Comparison of ENCODE assay signal across 19 cellular contexts in the genomic region with DNA sequence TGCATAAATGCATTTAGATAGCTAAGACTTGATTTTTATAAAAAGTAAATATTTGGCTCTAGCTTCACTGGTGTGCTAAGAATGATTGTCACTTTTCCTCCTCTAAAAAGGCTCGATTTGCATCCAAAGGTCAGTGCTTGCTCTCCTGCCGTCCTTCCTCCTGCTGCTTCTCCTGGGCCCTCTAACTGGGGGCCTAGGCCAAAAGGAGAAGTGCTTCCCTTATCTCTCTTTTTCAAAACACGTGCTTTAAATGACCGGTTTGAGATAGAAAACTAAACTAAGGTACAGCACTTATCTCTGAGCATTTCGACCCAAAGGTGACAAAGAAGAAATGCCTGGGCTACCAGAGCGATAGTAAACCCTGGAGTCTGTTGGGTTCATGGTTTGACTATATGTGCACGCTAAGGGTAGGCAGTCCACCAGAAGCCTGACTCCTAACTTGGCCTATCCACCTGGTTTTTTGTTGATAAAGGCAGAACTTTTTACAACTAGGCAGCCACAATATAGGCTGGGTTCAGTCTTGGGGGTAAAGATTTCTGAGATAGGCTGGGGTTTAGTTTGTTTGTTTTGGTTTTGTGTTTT. TPM values are rescaled to one million over a fixed set of nuclear protein-coding genes. Genes with fewer than 3 reads are reported as not detected.
DNase-seq lines count a peak whose midpoint lies in the region; ATAC-seq and TF ChIP-seq lines count a peak whose summit lies in the region.
"Had no signal": no experiment of that assay in that cellular context is flagged by ENCODE, and none has a peak within 500 bp of the region (broad histone marks: within the 10 kb centered on the region; RNA-seq: fewer than 3 reads in every experiment).

No MANE protein-coding gene starts in this region.

- H3K27ac ChIP-seq in PC-3 (ENCODE audit: low read length) (no peak overlapping the region), dorsolateral prefrontal cortex (peak overlapping the region in 54 of 59 donors; percentile 42 to 100 (median 95)), right atrium auricular region (peak overlapping the region in 1 of 2 donors; percentile 40)
- H3K27ac ChIP-seq: ascending aorta, coronary artery, tibial artery had no signal

- intact Hi-C loops in PC-3 (cut with micrococcal nuclease), result loop anchor here (5.0 kb wide), 2 partner anchors 150 to 1670 kb away; no protein-coding TSS in a partner anchor
- intact Hi-C loops in dorsolateral prefrontal cortex (cut with DNase I), result loop anchor here (5.0 to 10.0 kb wide), 3 partner anchors 375 to 892 kb away; no protein-coding TSS in a partner anchor

- H3K4me3 Mint-ChIP-seq in osteocyte (ENCODE audit: unreplicated experiment), result peak overlapping the region; percentile 40
- H3K4me3 Mint-ChIP-seq: activated naive CD4-positive, alpha-beta T cell treated with anti-CD3 and anti-CD28 coated beads for 36 hours; HFFc6 had no signal

- no peaks in the 10 kb centered on the region for H3K9me3 Mint-ChIP-seq in osteocyte (ENCODE audit: unreplicated experiment)
- H3K9me3 Mint-ChIP-seq: activated naive CD4-positive, alpha-beta T cell treated with anti-CD3 and anti-CD28 coated beads for 36 hours had no signal

- H3K27me3 Mint-ChIP-seq in osteocyte (ENCODE audit: unreplicated experiment), result no peaks in the 10 kb centered on the region

- H3K27me3 ChIP-seq in PC-3 (ENCODE audit: low read length), result no peaks in the 10 kb centered on the region
- peaks cover 0 to 26% (median 3%) of the 10 kb centered on the region in 45 donors for H3K27me3 ChIP-seq in dorsolateral prefrontal cortex
- H3K27me3 ChIP-seq in right atrium auricular region, result no peaks in the 10 kb centered on the region

- H3K36me3 ChIP-seq in PC-3 (ENCODE audit: low read depth, low read length), result peaks cover 23% of the 10 kb centered on the region
- no peaks in the 10 kb centered on the region for H3K36me3 ChIP-seq in right atrium auricular region
- H3K36me3 ChIP-seq: ascending aorta, tibial artery had no signal

- in situ Hi-C loops in G401 (cut with HindIII; ENCODE audit: low sequenced_read_pairs), result no loop called here

- TF ChIP-seq CTCF in PC-3 (conservative IDR thresholded peaks at IDR 0.05; ENCODE audit: low read depth, low read length) (no peak), dorsolateral prefrontal cortex (IDR thresholded peaks at IDR 0.05 in 54 of 56, conservative IDR thresholded peaks at IDR 0.05 in 2 of 56; ENCODE audit: low read depth in 1 of 56, partially characterized antibody in 56 of 56) (no peak), osteocyte (IDR thresholded peaks at IDR 0.05) (no peak), right atrium auricular region (IDR thresholded peaks at IDR 0.05) (no peak)

- H3K4me2 ChIP-seq in PC-3 (ENCODE audit: low read length), result 0 out of 2 replicates have a peak overlapping the region, but pooled peaks have one; percentile 11
- H3K4me2 ChIP-seq: SK-N-SH had no signal

- H3K4me3 ChIP-seq in PC-3 (ENCODE audit: low read length), result no peak overlapping the region
- peak overlapping the region in 30 of 59 donors; percentile 0 to 90 (median 56) for H3K4me3 ChIP-seq in dorsolateral prefrontal cortex
- no peak overlapping the region for H3K4me3 ChIP-seq in right atrium auricular region
- H3K4me3 ChIP-seq: ascending aorta, coronary artery, tibial artery had no signal

- peaks cover 91% of the 10 kb centered on the region for H3K79me2 ChIP-seq in PC-3 (ENCODE audit: low read length)

- ATAC-seq in PC-3, result no peak
- no peak for ATAC-seq in HG03196 (IDR thresholded peaks at IDR 0.05; ENCODE audit: unreplicated experiment)

- BruUV-seq in PC-3 (replicated peaks; lab: Mats Ljungman, UMichigan), result no TSS peak

- peaks cover 14% of the 10 kb centered on the region for H3K36me3 Mint-ChIP-seq in osteocyte (ENCODE audit: unreplicated experiment)

- no peaks in the 10 kb centered on the region for H4K20me1 ChIP-seq in PC-3 (ENCODE audit: low read length)

- no peak overlapping the region for H3K9ac ChIP-seq in PC-3 (ENCODE audit: low read length)
- H3K9ac ChIP-seq: SK-N-SH had no signal

- H3K9me2 ChIP-seq in PC-3 (replicated peaks; ENCODE audit: low read length), result no peaks in the 10 kb centered on the region
- H3K9me2 ChIP-seq: SK-N-SH had no signal

- POLR2A ChIA-PET in PC-3 (lab: Charles Lee; ENCODE audit: unreplicated experiment), result no interaction called here

- H3K27ac Mint-ChIP-seq in osteocyte (ENCODE audit: unreplicated experiment), result peak overlapping the region; percentile 96
- H3K27ac Mint-ChIP-seq: activated naive CD4-positive, alpha-beta T cell treated with anti-CD3 and anti-CD28 coated beads for 36 hours; CD14-positive monocyte; HFFc6 had no signal

- H3K9me3 ChIP-seq in PC-3 (ENCODE audit: low read length), result no peaks in the 10 kb centered on the region
- no peaks in the 10 kb centered on the region for H3K9me3 ChIP-seq in right atrium auricular region
- H3K9me3 ChIP-seq: ascending aorta, SK-N-SH, tibial artery had no signal

- H3F3A ChIP-seq in PC-3 (ENCODE audit: low read length, unreplicated experiment), result no peaks in the 10 kb centered on the region

- CTCF ChIA-PET in PC-3 (lab: Charles Lee), result no interaction called here

- peaks cover 64% of the 10 kb centered on the region for H3K4me1 Mint-ChIP-seq in osteocyte (ENCODE audit: unreplicated experiment)

- DNase-seq in G401 (ENCODE audit: low spot score) (peak; percentile 33), PC-3 (no peak), dorsolateral prefrontal cortex (no peak), osteocyte (ENCODE audit: extremely low spot score, unreplicated experiment) (no peak), iPS-NIHi7 (ENCODE audit: extremely low spot score) (no peak), right atrium auricular region (ENCODE audit: low spot score) (no peak), SKM-1 treated with dmso at 0.1 percent for 144 hours (lab: John Stamatoyannopoulos, UW; ENCODE audit: unreplicated experiment) (no peak)
- DNase-seq: activated naive CD4-positive, alpha-beta T cell treated with anti-CD3 and anti-CD28 coated beads for 36 hours; activated T-cell treated with anti-CD3 and anti-CD28 coated beads for 4 hours; DMS53; HFFc6; NCI-H1092; NCI-H2081 treated with DMSO at 0.1 percent for 48 hours; SK-N-SH; tibial artery had no signal

- peaks cover 27% of the 10 kb centered on the region for H3K4me1 ChIP-seq in PC-3 (ENCODE audit: insufficient read depth, low read length)
- peaks cover 0 to 26% of the 10 kb centered on the region in 2 donors for H3K4me1 ChIP-seq in right atrium auricular region

- no peak overlapping the region for H2AFZ ChIP-seq in PC-3 (ENCODE audit: low read length)

RNA-seq across cellular contexts. Expression of gene NR2F1-AS1, which starts 3.9 kb away (rescaled TPM):
- total RNA-seq in G401 (2014; rRNA removed; shearing (Covaris generic)), result 20.8 and 23.0 TPM in 2 replicates
- total RNA-seq in PC-3 (2014; rRNA removed) (24.1 and 28.8 TPM in 2 replicates), dorsolateral prefrontal cortex (100 to 1,000 TPM in 43 of 120 experiments, 10 to 100 TPM in 77; 42.2 to 125 (median 96.4) TPM), osteocyte (40.9 and 42.8 TPM in 2 replicates), right atrium auricular region (10 to 100 TPM in 1 of 2 donors, 1 to 10 TPM in 1; 7.1 to 11.0 TPM)
- total RNA-seq: activated naive CD4-positive, alpha-beta T cell treated with anti-CD3 and anti-CD28 coated beads for 36 hours had no signal

RNA-seq across cellular contexts. Expression of gene NR2F1, which starts 5.9 kb away (rescaled TPM):
- total RNA-seq in G401 (2014; rRNA removed; shearing (Covaris generic)), result 175 and 199 TPM in 2 replicates
- 88.4 and 118 TPM in 2 replicates for total RNA-seq in PC-3 (2014; rRNA removed)
- 100 to 1,000 TPM in 56 of 120 experiments, 10 to 100 TPM in 64; 46.1 to 145 (median 98.5) TPM for total RNA-seq in dorsolateral prefrontal cortex
- total RNA-seq in osteocyte, result 189 and 197 TPM in 2 replicates
- total RNA-seq in right atrium auricular region, result 10 to 100 TPM; 35.3 to 37.6 TPM
- total RNA-seq: activated naive CD4-positive, alpha-beta T cell treated with anti-CD3 and anti-CD28 coated beads for 36 hours had no signal

Comparison
In these comparisons a context has a peak if more than half of its experiments do, and no peak if none do; other contexts are left out.
1. H3K4me3 ChIP-seq: peak in dorsolateral prefrontal cortex (30 of 59); none in PC-3 (single experiment) and right atrium auricular region (0 of 2).